23 cellular contexts compared by ENCODE assay signal in the genomic region with DNA sequence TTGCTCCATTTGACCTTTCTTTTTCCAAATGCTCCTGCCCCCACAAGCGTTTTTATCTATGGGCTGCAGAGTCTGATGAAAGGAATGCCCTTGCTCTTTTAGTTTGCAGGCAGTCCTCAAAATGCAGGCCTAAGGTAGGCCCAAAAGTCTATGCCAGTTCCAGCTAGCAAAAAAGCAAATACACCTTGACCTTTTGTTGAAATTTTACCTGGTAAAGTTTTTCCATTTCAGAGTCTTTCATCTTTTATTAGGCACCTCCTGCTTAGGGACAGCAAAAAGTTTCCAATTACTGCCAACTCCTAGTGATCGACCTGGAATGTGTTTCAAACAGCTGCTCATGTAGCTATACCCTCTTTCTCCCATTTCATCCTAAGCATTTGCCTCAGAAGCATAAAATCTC. TPM values are rescaled to one million over a fixed set of nuclear protein-coding genes. Genes with fewer than 3 reads are reported as not detected.
DNase-seq lines count a peak whose midpoint lies in the region; ATAC-seq and TF ChIP-seq lines count a peak whose summit lies in the region.
"Had no signal": no experiment of that assay in that cellular context is flagged by ENCODE, and none has a peak within 500 bp of the region (broad histone marks: within the 10 kb centered on the region; RNA-seq: fewer than 3 reads in every experiment).

No MANE protein-coding gene starts in this region.

- no peaks in the 10 kb centered on the region for H3K9me3 Mint-ChIP-seq in activated naive CD8-positive, alpha-beta T cell (ENCODE audit: low read depth)
- H3K9me3 Mint-ChIP-seq in activated naive CD8-positive, alpha-beta T cell treated with anti-CD3 and anti-CD28 coated beads, Interleukin-2, amount 50 U/mL, for 24 hours = no peaks in the 10 kb centered on the region
- H3K9me3 Mint-ChIP-seq: CD14-positive monocyte; central memory CD8-positive, alpha-beta T cell had no signal

- H3K4me1 ChIP-seq in liver (ENCODE audit: control insufficient read depth in 4 of 4, insufficient read depth in 4 of 4, low read length in 3 of 4) (peaks cover 15 to 55% (median 35%) of the 10 kb centered on the region in 4 donors), smooth muscle cell (ENCODE audit: low read depth) (peaks cover 8% of the 10 kb centered on the region)

- H3K36me3 ChIP-seq in liver (ENCODE audit: control insufficient read depth in 4 of 4, insufficient read depth in 3 of 4, low read depth in 1 of 4, low read length in 3 of 4) = peaks cover 4 to 23% (median 11%) of the 10 kb centered on the region in 4 donors
- no peaks in the 10 kb centered on the region for H3K36me3 ChIP-seq in smooth muscle cell (ENCODE audit: low read depth)

- no peak for TF ChIP-seq CTCF in liver (IDR thresholded peaks at IDR 0.05; ENCODE audit: low read depth, low read length, missing input control)
- TF ChIP-seq CTCF in smooth muscle cell (IDR thresholded peaks at IDR 0.05; ENCODE audit: borderline replicate concordance, insufficient read depth, poor library complexity, severe bottlenecking) = no peak

- H3K4me2 ChIP-seq in smooth muscle cell = no peak overlapping the region

- no peaks in the 10 kb centered on the region for H3K9me3 ChIP-seq in liver (ENCODE audit: control insufficient read depth in 4 of 4, low read length in 3 of 4)
- no peaks in the 10 kb centered on the region for H3K9me3 ChIP-seq in smooth muscle cell (replicated peaks; ENCODE audit: low read depth)

- no peak overlapping the region for H3K4me3 Mint-ChIP-seq in activated naive CD8-positive, alpha-beta T cell
- H3K4me3 Mint-ChIP-seq in activated naive CD8-positive, alpha-beta T cell treated with anti-CD3 and anti-CD28 coated beads, Interleukin-2, amount 50 U/mL, for 24 hours = no peak overlapping the region
- H3K4me3 Mint-ChIP-seq: activated CD8-positive, alpha-beta memory T cell treated with anti-CD3 and anti-CD28 coated beads, Interleukin-2, amount 10 ng/mL, durations not matched to agents 7 days and 5 days; CD14-positive monocyte; central memory CD8-positive, alpha-beta T cell had no signal

- H3K4me3 ChIP-seq in liver (ENCODE audit: low read depth in 1 of 3, low read length in 3 of 3) (no peak overlapping the region), smooth muscle cell (no peak overlapping the region)

- peaks cover 9% of the 10 kb centered on the region for H3K79me2 ChIP-seq in smooth muscle cell (ENCODE audit: low read depth)

- peaks cover 21% of the 10 kb centered on the region for H3K4me1 Mint-ChIP-seq in activated naive CD8-positive, alpha-beta T cell (ENCODE audit: low read depth)
- H3K4me1 Mint-ChIP-seq in activated naive CD8-positive, alpha-beta T cell treated with anti-CD3 and anti-CD28 coated beads, Interleukin-2, amount 50 U/mL, for 24 hours = peaks cover 24% of the 10 kb centered on the region

- H3K27me3 Mint-ChIP-seq in activated naive CD8-positive, alpha-beta T cell = no peaks in the 10 kb centered on the region
- no peaks in the 10 kb centered on the region for H3K27me3 Mint-ChIP-seq in activated naive CD8-positive, alpha-beta T cell treated with anti-CD3 and anti-CD28 coated beads, Interleukin-2, amount 50 U/mL, for 24 hours
- H3K27me3 Mint-ChIP-seq: activated CD8-positive, alpha-beta memory T cell treated with anti-CD3 and anti-CD28 coated beads, Interleukin-2, amount 10 ng/mL, durations not matched to agents 7 days and 5 days; central memory CD8-positive, alpha-beta T cell had no signal

- H4K20me1 ChIP-seq in smooth muscle cell (ENCODE audit: low read depth) = peaks cover 18% of the 10 kb centered on the region

- peak overlapping the region; percentile 46 for H3K27ac Mint-ChIP-seq in activated naive CD8-positive, alpha-beta T cell
- H3K27ac Mint-ChIP-seq in activated naive CD8-positive, alpha-beta T cell treated with anti-CD3 and anti-CD28 coated beads, Interleukin-2, amount 50 U/mL, for 24 hours = no peak overlapping the region
- H3K27ac Mint-ChIP-seq: activated CD8-positive, alpha-beta memory T cell treated with anti-CD3 and anti-CD28 coated beads, Interleukin-2, amount 10 ng/mL, durations not matched to agents 7 days and 5 days had no signal

- H3K27me3 ChIP-seq in liver (ENCODE audit: control insufficient read depth in 4 of 4, insufficient read depth in 4 of 4, low read length in 3 of 4) (no peaks in the 10 kb centered on the region), smooth muscle cell (ENCODE audit: low read depth) (no peaks in the 10 kb centered on the region)

- H3F3A ChIP-seq in smooth muscle cell (ENCODE audit: low read depth) = peaks cover 49% of the 10 kb centered on the region

- no peak for ATAC-seq in activated naive CD8-positive, alpha-beta T cell treated with anti-CD3 and anti-CD28 coated beads, Interleukin-2, amount 50 U/mL, for 24 hours
- no peak for ATAC-seq in HG02938 (IDR thresholded peaks at IDR 0.05; ENCODE audit: unreplicated experiment)
- ATAC-seq: activated CD4-positive, CD25-positive, alpha-beta regulatory T cell treated with anti-CD3 and anti-CD28 coated beads, Interleukin-2, amount 50 U/mL, for 24 hours; activated CD8-positive, alpha-beta memory T cell treated with anti-CD3 and anti-CD28 coated beads, Interleukin-2, amount 10 ng/mL, durations not matched to agents 7 days and 5 days had no signal

- 44% methylated on average over 2 of the region's 2 CpGs for WGBS in liver
- 83% methylated on average over 2 of the region's 2 CpGs for WGBS in smooth muscle cell (ENCODE audit: low lambda C conversion rate)

- H3K27ac ChIP-seq in liver (ENCODE audit: low read depth in 1 of 2, low read length in 2 of 2) (peak overlapping the region; percentile 87 to 97), smooth muscle cell (ENCODE audit: low read depth) (peak overlapping the region; percentile 30)
- H3K27ac ChIP-seq: RWPE1 had no signal

- H2AFZ ChIP-seq in smooth muscle cell (ENCODE audit: low read depth) = no peak overlapping the region

- DNase-seq in activated naive CD8-positive, alpha-beta T cell treated with anti-CD3 and anti-CD28 coated beads, Interleukin-2, amount 50 U/mL, for 24 hours = no peak
- no peak for DNase-seq in smooth muscle cell (lab: John Stamatoyannopoulos, UW; ENCODE audit: unreplicated experiment)
- no peak for DNase-seq in activated CD4-positive, CD25-positive, alpha-beta regulatory T cell (lab: John Stamatoyannopoulos, UW)
- DNase-seq: ACHN; activated CD8-positive, alpha-beta memory T cell treated with anti-CD3 and anti-CD28 coated beads, Interleukin-2, amount 10 ng/mL, durations not matched to agents 7 days and 5 days; activated effector memory CD4-positive, alpha-beta T cell treated with anti-CD3 and anti-CD28 coated beads, Interleukin-2, amount 50 U/mL, for 16 hours; DMS153; GDM1; Kasumi-1; kidney; mesenchymal stem cell; NCI-H1105; NCI-H2107; NCI-H526; T1000 had no signal

- H3K9ac ChIP-seq in liver (ENCODE audit: low read depth in 1 of 2, low read length in 2 of 2) = peak overlapping the region in 1 of 2 donors; percentile 59
- H3K9ac ChIP-seq in smooth muscle cell (ENCODE audit: low read depth) = no peak overlapping the region

- peak; percentile 34 to 36 for TF ChIP-seq RAD21 in liver (IDR thresholded peaks at IDR 0.05)

- peaks cover 14% of the 10 kb centered on the region for H3K36me3 Mint-ChIP-seq in activated naive CD8-positive, alpha-beta T cell
- peaks cover 46% of the 10 kb centered on the region for H3K36me3 Mint-ChIP-seq in activated naive CD8-positive, alpha-beta T cell treated with anti-CD3 and anti-CD28 coated beads, Interleukin-2, amount 50 U/mL, for 24 hours (ENCODE audit: low read depth)

TF ChIP-seq in liver, 16 proteins besides CTCF, POLR2A, EP300 and RAD21 (continues in another document):
- TF ChIP-seq, protein P1, sequence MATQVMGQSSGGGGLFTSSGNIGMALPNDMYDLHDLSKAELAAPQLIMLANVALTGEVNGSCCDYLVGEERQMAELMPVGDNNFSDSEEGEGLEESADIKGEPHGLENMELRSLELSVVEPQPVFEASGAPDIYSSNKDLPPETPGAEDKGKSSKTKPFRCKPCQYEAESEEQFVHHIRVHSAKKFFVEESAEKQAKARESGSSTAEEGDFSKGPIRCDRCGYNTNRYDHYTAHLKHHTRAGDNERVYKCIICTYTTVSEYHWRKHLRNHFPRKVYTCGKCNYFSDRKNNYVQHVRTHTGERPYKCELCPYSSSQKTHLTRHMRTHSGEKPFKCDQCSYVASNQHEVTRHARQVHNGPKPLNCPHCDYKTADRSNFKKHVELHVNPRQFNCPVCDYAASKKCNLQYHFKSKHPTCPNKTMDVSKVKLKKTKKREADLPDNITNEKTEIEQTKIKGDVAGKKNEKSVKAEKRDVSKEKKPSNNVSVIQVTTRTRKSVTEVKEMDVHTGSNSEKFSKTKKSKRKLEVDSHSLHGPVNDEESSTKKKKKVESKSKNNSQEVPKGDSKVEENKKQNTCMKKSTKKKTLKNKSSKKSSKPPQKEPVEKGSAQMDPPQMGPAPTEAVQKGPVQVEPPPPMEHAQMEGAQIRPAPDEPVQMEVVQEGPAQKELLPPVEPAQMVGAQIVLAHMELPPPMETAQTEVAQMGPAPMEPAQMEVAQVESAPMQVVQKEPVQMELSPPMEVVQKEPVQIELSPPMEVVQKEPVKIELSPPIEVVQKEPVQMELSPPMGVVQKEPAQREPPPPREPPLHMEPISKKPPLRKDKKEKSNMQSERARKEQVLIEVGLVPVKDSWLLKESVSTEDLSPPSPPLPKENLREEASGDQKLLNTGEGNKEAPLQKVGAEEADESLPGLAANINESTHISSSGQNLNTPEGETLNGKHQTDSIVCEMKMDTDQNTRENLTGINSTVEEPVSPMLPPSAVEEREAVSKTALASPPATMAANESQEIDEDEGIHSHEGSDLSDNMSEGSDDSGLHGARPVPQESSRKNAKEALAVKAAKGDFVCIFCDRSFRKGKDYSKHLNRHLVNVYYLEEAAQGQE (IDR thresholded peaks at IDR 0.05) = peak; percentile 84
- TF ChIP-seq, protein P2, sequence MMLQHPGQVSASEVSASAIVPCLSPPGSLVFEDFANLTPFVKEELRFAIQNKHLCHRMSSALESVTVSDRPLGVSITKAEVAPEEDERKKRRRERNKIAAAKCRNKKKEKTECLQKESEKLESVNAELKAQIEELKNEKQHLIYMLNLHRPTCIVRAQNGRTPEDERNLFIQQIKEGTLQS (IDR thresholded peaks at IDR 0.05) = no peak

RNA-seq across cellular contexts. Expression of a gene that starts 2.7 kb away (rescaled TPM):
- total RNA-seq in liver (10 to 100 TPM; 12.0 to 56.7 TPM), smooth muscle cell (0.27 and 0.45 TPM in 2 replicates)
- polyA plus RNA-seq in liver (100 to 1,000 TPM in 1 of 2 donors, 10 to 100 TPM in 1; 68.1 to 736 TPM), smooth muscle cell (0.55 and 3.2 TPM in 2 replicates)

RNA-seq across cellular contexts. Expression of a gene that starts 4.4 kb away (rescaled TPM):
- total RNA-seq in liver = 100 to 1,000 TPM in 1 of 2 donors, 10 to 100 TPM in 1; 62.5 to 103 TPM
- 1,000 to 10,000 TPM in 1 of 2 donors, 100 to 1,000 TPM in 1; 548 to 2,326 TPM for polyA plus RNA-seq in liver
- 137 and 162 TPM in 2 replicates for total RNA-seq in smooth muscle cell
- polyA plus RNA-seq in smooth muscle cell = 1,065 and 1,128 TPM in 2 replicates

RNA-seq across cellular contexts. Expression of a gene that starts 4.5 kb away (rescaled TPM):
- under 1 TPM in 1 of 2 donors, not detected in 1; 0.08 TPM for total RNA-seq in liver
- polyA plus RNA-seq in liver = under 1 TPM; 0.08 to 0.10 TPM
- 1.9 and 2.3 TPM in 2 replicates for total RNA-seq in smooth muscle cell
- polyA plus RNA-seq in smooth muscle cell = 0.46 and 0.66 TPM in 2 replicates
- polyA plus RNA-seq: CD14-positive monocyte had no signal

RNA-seq across cellular contexts. Expression of a gene that starts 40.4 kb away (rescaled TPM):
- total RNA-seq in liver (10 to 100 TPM in 1 of 2 donors, 1 to 10 TPM in 1; 6.1 to 23.0 TPM), smooth muscle cell (3.0 and 12.0 TPM in 2 replicates)
- polyA plus RNA-seq in liver (10 to 100 TPM; 13.7 to 28.5 TPM), smooth muscle cell (5.9 and 10.2 TPM in 2 replicates)

RNA-seq across cellular contexts. Expression of a gene that starts 57.7 kb away (rescaled TPM):
- total RNA-seq in liver = 1 to 10 TPM; 1.6 to 1.9 TPM
- polyA plus RNA-seq in liver = 1 to 10 TPM; 1.3 to 2.2 TPM
- total RNA-seq in smooth muscle cell = 1.5 and 2.2 TPM in 2 replicates
- polyA plus RNA-seq in smooth muscle cell = 0.43 and 0.71 TPM in 2 replicates
- total RNA-seq: HT1080 had no signal
- polyA plus RNA-seq: CD14-positive monocyte had no signal
